ENCODE assay signal across 28 cellular contexts in the genomic region with DNA sequence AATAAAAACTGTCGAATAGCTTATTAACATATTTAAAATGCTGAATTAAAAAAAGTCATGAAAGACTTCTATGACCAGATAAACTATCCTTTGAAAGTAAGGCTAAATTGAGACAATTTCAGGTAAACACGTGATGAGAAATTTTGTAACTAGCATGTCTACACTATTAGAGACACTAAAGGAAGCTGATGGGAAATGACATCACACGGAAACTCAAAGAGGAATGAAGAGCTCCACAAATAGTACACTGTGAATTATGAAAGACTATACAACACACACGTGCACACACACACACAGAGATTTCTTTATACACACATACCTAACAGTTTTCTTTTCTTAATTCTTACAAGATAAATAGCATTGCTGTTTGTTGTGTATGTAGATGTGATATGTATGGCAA.
"Had no signal": no experiment of that assay in that cellular context is flagged by ENCODE, and none has a peak within 500 bp of the region (broad histone marks: within the 10 kb centered on the region; RNA-seq: fewer than 3 reads in every experiment).

No MANE protein-coding gene starts in this region.

- DNase-seq: activated CD4-positive, alpha-beta T cell treated with anti-CD3 and anti-CD28 coated beads for 48 hours; activated CD4-positive, alpha-beta T cell treated with anti-CD3 and anti-CD28 coated beads, Interleukin-2, amount 50 U/mL, for 4 hours; activated CD4-positive, CD25-positive, alpha-beta regulatory T cell treated with anti-CD3 and anti-CD28 coated beads, Interleukin-2, amount 50 U/mL, for 72 hours; activated CD8-positive, alpha-beta memory T cell treated with anti-CD3 and anti-CD28 coated beads, Interleukin-2, amount 50 U/mL, for 48 hours; activated CD8-positive, alpha-beta T cell treated with anti-CD3 and anti-CD28 coated beads, Interleukin-2, amount 10 ng/mL, durations not matched to agents 7 days and 5 days; activated naive CD4-positive, alpha-beta T cell treated with Interleukin-2 at 50 U/mL for 16 hours; activated naive CD8-positive, alpha-beta T cell treated with anti-CD3 and anti-CD28 coated beads, Interleukin-2, amount 50 U/mL, for 24 hours; activated T-cell treated with anti-CD3 and anti-CD28 coated beads, Interleukin-2, amount 50 U/mL, for 1 hour; amniotic stem cell; body of pancreas; central memory CD4-positive, alpha-beta T cell; MG63; NCI-H1092 treated with DMSO at 0.1 percent for 48 hours; NCI-H1417 treated with DMSO at 0.1 percent for 48 hours; NCI-H1694 treated with DMSO at 0.1 percent for 48 hours; NCI-H2029 treated with DMSO at 0.1 percent for 48 hours; NCI-H510A treated with DMSO at 0.1 percent for 48 hours; NCI-H69; OCI-M1; RPMI8226 had no signal

- ATAC-seq: activated CD8-positive, alpha-beta T cell treated with anti-CD3 and anti-CD28 coated beads, Interleukin-2, amount 10 ng/mL, durations not matched to agents 7 days and 5 days; activated naive CD4-positive, alpha-beta T cell treated with anti-CD3 and anti-CD28 coated beads, Interleukin-2, amount 50 U/mL, for 72 hours; activated naive CD8-positive, alpha-beta T cell treated with anti-CD3 and anti-CD28 coated beads, Interleukin-2, amount 50 U/mL, for 24 hours; body of pancreas; Panc1; Right ventricle myocardium inferior; SK-N-SH treated with all-trans-retinoic acid at 6 μM for 48 hours; WTC11 had no signal

- H3K9me3 ChIP-seq: ascending aorta, body of pancreas, MG63, SJSA1 had no signal

- FAIRE-seq: bronchial epithelial cell had no signal

- H3K4me3 ChIP-seq: ascending aorta, body of pancreas, MG63, SJSA1 had no signal

- H3K27ac ChIP-seq: ascending aorta, body of pancreas, SJSA1 had no signal

- H3K4me1 ChIP-seq: ascending aorta, body of pancreas, SJSA1 had no signal
